Comparison of ENCODE assay signal across 15 cellular contexts in genomic region chr17:57667461-57667923, GRCh38.
DNase-seq lines count a peak whose midpoint lies in the region; ATAC-seq and TF ChIP-seq lines count a peak whose summit lies in the region.
"Had no signal": no experiment of that assay in that cellular context is flagged by ENCODE, and none has a peak within 500 bp of the region (broad histone marks: within the 10 kb centered on the region; RNA-seq: fewer than 3 reads in every experiment).

No MANE protein-coding gene starts in this region.

- no peak for ATAC-seq in natural killer cell treated with Interleukin-12 subunit alpha and Interleukin-12 subunit beta and Interleukin-15 and Interleukin-18, amount 100 ng/mL, for 72 hours
- no peak for ATAC-seq in natural killer cell

- no peaks in the 10 kb centered on the region for H3K36me3 Mint-ChIP-seq in natural killer cell treated with Interleukin-12 subunit alpha and Interleukin-12 subunit beta and Interleukin-15 and Interleukin-18, amount 100 ng/mL, for 72 hours
- H3K36me3 Mint-ChIP-seq in natural killer cell (no peaks in the 10 kb centered on the region), nephron progenitor cell (ENCODE audit: low read depth) (peaks cover 35% of the 10 kb centered on the region)

- H3K27ac ChIP-seq in angular gyrus (ENCODE audit: low read depth, low read length): peak overlapping the region; percentile 18

- intact Hi-C loops in natural killer cell (cut with micrococcal nuclease): no loop called here

- no peak for DNase-seq in natural killer cell treated with Interleukin-12 subunit alpha and Interleukin-12 subunit beta and Interleukin-15 and Interleukin-18, amount 100 ng/mL, for 72 hours (ENCODE audit: low spot score)
- DNase-seq in natural killer cell (no peak), nephron progenitor cell (no peak), NCI-H1694 (lab: John Stamatoyannopoulos, UW) (no peak), dermis blood vessel endothelial cell (no peak)
- no peak for DNase-seq in activated CD4-positive, alpha-beta T cell treated with anti-CD3 and anti-CD28 coated beads, Interleukin-2, amount 50 U/mL, for 4 hours
- DNase-seq: activated B cell treated with CpG ODN at 0.5 μM for 24 hours, cerebellar nuclear complex, DMS53, foreskin melanocyte, NCI-H187, NCI-H446 treated with DMSO at 0.1 percent for 48 hours, T-helper 2 cell had no signal

- peak overlapping the region; percentile 3 to 50 for H3K27ac Mint-ChIP-seq in natural killer cell treated with Interleukin-12 subunit alpha and Interleukin-12 subunit beta and Interleukin-15 and Interleukin-18, amount 100 ng/mL, for 72 hours
- H3K27ac Mint-ChIP-seq in natural killer cell (no peak overlapping the region), nephron progenitor cell (peak overlapping the region; percentile 97)

- H3K4me1 Mint-ChIP-seq in natural killer cell treated with Interleukin-12 subunit alpha and Interleukin-12 subunit beta and Interleukin-15 and Interleukin-18, amount 100 ng/mL, for 72 hours (ENCODE audit: low read depth in 2 of 2): peaks cover 24 to 37% of the 10 kb centered on the region in 2 donors
- H3K4me1 Mint-ChIP-seq in natural killer cell: peaks cover 10 to 30% of the 10 kb centered on the region in 2 donors
- H3K4me1 Mint-ChIP-seq in nephron progenitor cell: peaks cover 96% of the 10 kb centered on the region

- no peak overlapping the region for H3K4me3 Mint-ChIP-seq in natural killer cell treated with Interleukin-12 subunit alpha and Interleukin-12 subunit beta and Interleukin-15 and Interleukin-18, amount 100 ng/mL, for 72 hours
- no peak overlapping the region for H3K4me3 Mint-ChIP-seq in natural killer cell
- H3K4me3 Mint-ChIP-seq in nephron progenitor cell: no peak overlapping the region
- H3K4me3 Mint-ChIP-seq: activated B cell treated with CpG ODN at 0.5 μM for 24 hours, nephron had no signal

- H3K27me3 Mint-ChIP-seq in natural killer cell treated with Interleukin-12 subunit alpha and Interleukin-12 subunit beta and Interleukin-15 and Interleukin-18, amount 100 ng/mL, for 72 hours: no peaks in the 10 kb centered on the region
- H3K27me3 Mint-ChIP-seq in natural killer cell (ENCODE audit: low read depth in 2 of 2): no peaks in the 10 kb centered on the region
- no peaks in the 10 kb centered on the region for H3K27me3 Mint-ChIP-seq in nephron progenitor cell (ENCODE audit: low read depth, poor library complexity)
- H3K27me3 Mint-ChIP-seq: activated B cell treated with CpG ODN at 0.5 μM for 24 hours had no signal

- TF ChIP-seq CTCF in natural killer cell (IDR thresholded peaks at IDR 0.05) (no peak), nephron progenitor cell (IDR thresholded peaks at IDR 0.05) (no peak)

- no peaks in the 10 kb centered on the region for H3K9me3 Mint-ChIP-seq in natural killer cell treated with Interleukin-12 subunit alpha and Interleukin-12 subunit beta and Interleukin-15 and Interleukin-18, amount 100 ng/mL, for 72 hours
- H3K9me3 Mint-ChIP-seq in natural killer cell (no peaks in the 10 kb centered on the region), nephron progenitor cell (no peaks in the 10 kb centered on the region)
- H3K9me3 Mint-ChIP-seq: activated B cell treated with CpG ODN at 0.5 μM for 24 hours, nephron had no signal

Comparison
In these comparisons a context has a peak if more than half of its experiments do, and no peak if none do; other contexts are left out.
1. H3K27ac Mint-ChIP-seq: peak in natural killer cell treated with Interleukin-12 subunit alpha and Interleukin-12 subunit beta and Interleukin-15 and Interleukin-18, amount 100 ng/mL, for 72 hours (2 of 2) and nephron progenitor cell (single experiment); none in natural killer cell (0 of 2).